Comparison of ENCODE assay signal across 8 cellular contexts in genomic region chr10:89029785-89030437, GRCh38. TPM values are rescaled to one million over a fixed set of nuclear protein-coding genes. Genes with fewer than 3 reads are reported as not detected.
DNase-seq lines count a peak whose midpoint lies in the region; ATAC-seq and TF ChIP-seq lines count a peak whose summit lies in the region.

No MANE protein-coding gene starts in this region.

- H3K27me3 Mint-ChIP-seq in endodermal cell (ENCODE audit: insufficient read depth), result peaks cover 11% of the 10 kb centered on the region

- H3K9me3 Mint-ChIP-seq in endodermal cell, result no peaks in the 10 kb centered on the region

- H3K4ac ChIP-seq in mesendoderm (ENCODE audit: low read depth, low read length), result no peak overlapping the region

- no peaks in the 10 kb centered on the region for H3K79me2 ChIP-seq in mesendoderm (ENCODE audit: control insufficient read depth, insufficient read depth, low read length)

- no peak overlapping the region for H3K4me2 ChIP-seq in mesendoderm (ENCODE audit: low read length)

- TF ChIP-seq CTCF in BE2C (IDR thresholded peaks at IDR 0.05; ENCODE audit: low read depth, low read length) (peak; percentile 86), HFF-Myc (IDR thresholded peaks at IDR 0.05; ENCODE audit: low read depth, low read length, missing control alignments) (peak; percentile 84), endodermal cell (conservative IDR thresholded peaks at IDR 0.05) (peak; percentile 96)

- H3K27ac Mint-ChIP-seq in endodermal cell, result no peak overlapping the region

- WGBS in endodermal cell (ENCODE audit: insufficient coverage in 1 of 2, insufficient read length in 1 of 2), 2 experiments, result 30 to 36% methylated on average over 4 to 8 of the region's 8 CpGs
- WGBS in mesendoderm (ENCODE audit: extremely low coverage, insufficient coverage, low lambda C conversion rate), result no CpG with 5 or more reads among the region's 8 CpGs

- no peak overlapping the region for H2BK15ac ChIP-seq in mesendoderm (replicated peaks; ENCODE audit: low read depth)

- H3K4me3 ChIP-seq in BE2C (ENCODE audit: low read depth, low read length), result peak overlapping the region; percentile 38
- no peak overlapping the region for H3K4me3 ChIP-seq in HFF-Myc (replicated peaks; ENCODE audit: low read depth, low read length)
- no peak overlapping the region for H3K4me3 ChIP-seq in endodermal cell (ENCODE audit: low read length)
- no peak overlapping the region for H3K4me3 ChIP-seq in mesendoderm (ENCODE audit: low read length)

- no peak overlapping the region for H2BK120ac ChIP-seq in mesendoderm (ENCODE audit: low read depth, low read length)

- H4K8ac ChIP-seq in mesendoderm (ENCODE audit: low read depth, low read length), result no peak overlapping the region

- no peak for ATAC-seq in GM21576 (IDR thresholded peaks at IDR 0.05; ENCODE audit: unreplicated experiment)

- peaks cover 29% of the 10 kb centered on the region for H3K4me1 Mint-ChIP-seq in endodermal cell

- no peak overlapping the region for H3K23ac ChIP-seq in mesendoderm (ENCODE audit: low read length)

- H3K4me1 ChIP-seq in BE2C, result no peaks in the 10 kb centered on the region; the same call in 1 of the 2 replicates
- H3K4me1 ChIP-seq in endodermal cell (ENCODE audit: control insufficient read depth, insufficient read depth, low read length), result peaks cover 11% of the 10 kb centered on the region
- peaks cover 5% of the 10 kb centered on the region for H3K4me1 ChIP-seq in mesendoderm (ENCODE audit: control insufficient read depth, low read depth, low read length)

- no peak overlapping the region for H3K56ac ChIP-seq in mesendoderm (ENCODE audit: low read length)

- H2AK5ac ChIP-seq in mesendoderm (ENCODE audit: low read length), result no peak overlapping the region

- H3K79me1 ChIP-seq in mesendoderm (ENCODE audit: low read length), result no peaks in the 10 kb centered on the region

- no peak overlapping the region for H2BK5ac ChIP-seq in mesendoderm (ENCODE audit: low read length)

- no peak overlapping the region for H3K18ac ChIP-seq in mesendoderm (ENCODE audit: low read length)

- H3K9ac ChIP-seq in endodermal cell (ENCODE audit: extremely low read depth, low read length, poor library complexity, severe bottlenecking) (no peak overlapping the region), mesendoderm (ENCODE audit: low read length) (no peak overlapping the region)

- H3K9me3 ChIP-seq in BE2C (no peaks in the 10 kb centered on the region; the same call in 1 of the 2 replicates), endodermal cell (ENCODE audit: control insufficient read depth, low read length) (no peaks in the 10 kb centered on the region)

- H3K36me3 ChIP-seq in BE2C (no peaks in the 10 kb centered on the region), endodermal cell (ENCODE audit: control insufficient read depth, insufficient read depth, low read length) (no peaks in the 10 kb centered on the region), mesendoderm (ENCODE audit: control insufficient read depth, insufficient read depth, low read length) (no peaks in the 10 kb centered on the region)

- peak; percentile 67 for DNase-seq in BE2C
- peak; percentile 63 for DNase-seq in HFF-Myc (ENCODE audit: extremely low read depth, low read depth)
- DNase-seq in NCI-H774 (lab: John Stamatoyannopoulos, UW), result peak; percentile 28
- DNase-seq in activated CD8-positive, alpha-beta memory T cell treated with anti-CD3 and anti-CD28 coated beads for 1 hour (ENCODE audit: extremely low read depth in 1 of 2, low read depth in 1 of 2), result peak; percentile 28 to 46
- peak; percentile 83 for DNase-seq in endodermal cell
- DNase-seq in mesendoderm, result peak; percentile 73
- peak; percentile 14 to 39 for DNase-seq in stimulated activated CD8-positive, alpha-beta memory T cell treated with anti-CD3 and anti-CD28 coated beads, Interleukin-15, amount 100 ng/mL, for 4 hours (ENCODE audit: low read depth in 2 of 2)

- H3K27ac ChIP-seq in endodermal cell (ENCODE audit: low read depth, low read length) (no peak overlapping the region), mesendoderm (ENCODE audit: low read depth, low read length) (no peak overlapping the region)

- H4K5ac ChIP-seq in mesendoderm (ENCODE audit: low read length), result no peak overlapping the region

- H3K4me3 Mint-ChIP-seq in endodermal cell, result no peak overlapping the region

- H3K36me3 Mint-ChIP-seq in endodermal cell (ENCODE audit: low read depth), result no peaks in the 10 kb centered on the region

- H3K27me3 ChIP-seq in BE2C (no peaks in the 10 kb centered on the region), endodermal cell (ENCODE audit: control insufficient read depth, insufficient read depth, low read length, poor library complexity, severe bottlenecking) (peaks cover 6% of the 10 kb centered on the region), mesendoderm (ENCODE audit: insufficient read depth, low read length, poor library complexity) (no peaks in the 10 kb centered on the region)

RNA-seq across cellular contexts. Expression of gene FAS, which starts 39.3 kb away (rescaled TPM):
- 2.9 TPM for polyA plus RNA-seq in BE2C (2012; ENCODE audit: insufficient read depth, insufficient read length, low read depth)
- under 1 TPM in 1 of 2 donors, not detected in 1; 0.95 TPM for total RNA-seq in endodermal cell
- 6.3 TPM for polyA plus RNA-seq in endodermal cell (2013, experiment 1 of 2)
- 6.9 TPM for polyA plus RNA-seq in endodermal cell (2013, experiment 2 of 2)
- polyA plus RNA-seq in mesendoderm (2013, experiment 1 of 2), result 0.66 TPM
- polyA plus RNA-seq in mesendoderm (2013, experiment 2 of 2), result 0.88 TPM

Comparison
In these comparisons a context has a peak if more than half of its experiments do, and no peak if none do; other contexts are left out.
1. DNase-seq: peak in every context shown above with its lines; median percentile 83 in endodermal cell; 73 in mesendoderm; 67 in BE2C; 63 in HFF-Myc; 37 in activated CD8-positive, alpha-beta memory T cell treated with anti-CD3 and anti-CD28 coated beads for 1 hour; 28 in NCI-H774; 26 in stimulated activated CD8-positive, alpha-beta memory T cell treated with anti-CD3 and anti-CD28 coated beads, Interleukin-15, amount 100 ng/mL, for 4 hours.